24 cellular contexts compared by ENCODE assay signal in the genomic region with DNA sequence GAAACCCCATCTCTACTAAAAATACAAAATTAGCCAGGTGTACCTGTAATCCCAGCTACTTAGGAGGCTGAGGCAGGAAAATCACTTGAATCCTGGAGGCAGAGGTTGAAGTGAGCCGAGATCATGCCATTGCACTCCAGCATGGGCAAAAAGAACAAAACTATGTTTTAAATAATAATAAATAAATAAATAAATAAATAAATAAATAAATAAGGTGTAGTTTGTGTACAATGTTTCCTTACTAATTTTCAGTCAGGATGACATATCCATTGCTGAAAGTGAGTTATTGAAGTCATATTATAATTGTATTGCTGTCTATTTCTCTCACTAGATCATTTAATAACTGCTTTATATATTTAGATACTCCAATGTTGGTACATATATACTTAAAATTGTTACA.
"Had no signal": no experiment of that assay in that cellular context is flagged by ENCODE, and none has a peak within 500 bp of the region (broad histone marks: within the 10 kb centered on the region; RNA-seq: fewer than 3 reads in every experiment).

No MANE protein-coding gene starts in this region.

- H3K4me1 ChIP-seq: stomach, suprapubic skin, testis, thyroid gland, tibial nerve, transverse colon, upper lobe of left lung, upper lobe of right lung, uterus, vagina had no signal

- H3K4me3 ChIP-seq: stomach, suprapubic skin, testis, thoracic aorta, thyroid gland, tibial artery, tibial nerve, transverse colon, upper lobe of left lung, upper lobe of right lung, uterus, vagina had no signal

- DNase-seq: stimulated activated CD4-positive, alpha-beta T cell treated with anti-CD3 and anti-CD28 coated beads, Interleukin-2, amount 100 ng/mL, for 48 hours; stimulated activated CD4-positive, alpha-beta T cell treated with anti-CD3 and anti-CD28 coated beads, Interleukin-4, amount 100 ng/mL, for 1 hour; stimulated activated CD4-positive, alpha-beta T cell treated with anti-CD3 and anti-CD28 coated beads, Interleukin-4, amount 100 ng/mL, for 24 hours; stimulated activated CD4-positive, alpha-beta T cell treated with anti-CD3 and anti-CD28 coated beads, Interleukin-4, amount 100 ng/mL, for 4 hours; stimulated activated CD8-positive, alpha-beta memory T cell treated with anti-CD3 and anti-CD28 coated beads, Interleukin-4, amount 100 ng/mL, for 48 hours; stimulated activated naive B cell treated with anti-CD40 and anti-IgM and Interleukin-4, amounts not matched to agents 10 μg/mL and 1 μg/mL and 100 μg/mL, for 72 hours; stimulated activated naive CD4-positive, alpha-beta T cell; stimulated activated naive CD4-positive, alpha-beta T cell treated with Interleukin-2 at 50 U/mL for 16 hours; stimulated activated naive CD8-positive, alpha-beta T cell treated with anti-CD3 and anti-CD28 coated beads, Interleukin-15, amount 100 ng/mL, for 72 hours; stimulated activated naive CD8-positive, alpha-beta T cell treated with anti-CD3 and anti-CD28 coated beads, Interleukin-15, Interleukin-2, amounts not matched to agents 100 U/mL and 50 U/mL, for 24 hours; stomach; substantia nigra; testis; thyroid gland; tibial artery; transverse colon; trophoblast cell; upper lobe of left lung; upper lobe of right lung; uterus had no signal

- H3K27ac ChIP-seq: stomach, suprapubic skin, testis, thoracic aorta, thyroid gland, tibial artery, tibial nerve, transverse colon, upper lobe of left lung, upper lobe of right lung, uterus, vagina had no signal

- H3K36me3 ChIP-seq: stomach, suprapubic skin, thoracic aorta, thyroid gland, tibial artery, tibial nerve, transverse colon, upper lobe of left lung, upper lobe of right lung, uterus, vagina had no signal

- H3K9me3 ChIP-seq: suprapubic skin, testis, thoracic aorta, thyroid gland, upper lobe of left lung, upper lobe of right lung, vagina had no signal
